ENCODE assay signal across 1 cellular context in genomic region chr1:3320246-3321152, GRCh38.
TF ChIP-seq lines count a peak whose summit lies in the region.

No MANE protein-coding gene starts in this region.

TF ChIP-seq in HepG2, 621 proteins besides CTCF, POLR2A, EP300 and RAD21 (continued from another document and continues in another):
- peak; percentile 92; the same call in 1 of the 2 replicates for TF ChIP-seq ZNF441 (CRISPR knock-in tag; IDR thresholded peaks at IDR 0.05; ENCODE audit: borderline replicate concordance)
- peak; percentile 89; the same call in 1 of the 2 replicates for TF ChIP-seq NFKB2 (CRISPR knock-in tag; IDR thresholded peaks at IDR 0.05; ENCODE audit: borderline replicate concordance)
- peak; percentile 71; the same call in 1 of the 2 replicates for TF ChIP-seq KLF12 (CRISPR knock-in tag; IDR thresholded peaks at IDR 0.05; ENCODE audit: borderline replicate concordance)
- TF ChIP-seq DR1 (CRISPR knock-in tag; IDR thresholded peaks at IDR 0.05), result no peak
- peak; percentile 87 for TF ChIP-seq FOXA3 (CRISPR knock-in tag; IDR thresholded peaks at IDR 0.05)
- no peak for TF ChIP-seq MZF1 (CRISPR knock-in tag; IDR thresholded peaks at IDR 0.05; ENCODE audit: borderline replicate concordance)
- peak; percentile 86; the same call in 1 of the 2 replicates for TF ChIP-seq ZNF335 (CRISPR knock-in tag; IDR thresholded peaks at IDR 0.05)
- peak; percentile 90 for TF ChIP-seq NR2C2 (CRISPR knock-in tag; IDR thresholded peaks at IDR 0.05; ENCODE audit: borderline replicate concordance)
- 0 out of 2 replicates have a peak, but pooled peaks have one; percentile 33 for TF ChIP-seq PCBP1 (IDR thresholded peaks at IDR 0.05; ENCODE audit: borderline replicate concordance, low read depth, low read length)
- peak; percentile 94 for TF ChIP-seq ZBTB34 (CRISPR knock-in tag; IDR thresholded peaks at IDR 0.05)
- TF ChIP-seq CC2D1A (CRISPR knock-in tag; IDR thresholded peaks at IDR 0.05), result peak; percentile 90; the same call in 1 of the 2 replicates
- TF ChIP-seq ZNF124 (CRISPR knock-in tag; IDR thresholded peaks at IDR 0.05), result peak; percentile 97
- no peak for TF ChIP-seq ZEB1 (IDR thresholded peaks at IDR 0.05; ENCODE audit: insufficient replicate concordance, low read depth)
- no peak for TF ChIP-seq FOXM1 (CRISPR knock-in tag; IDR thresholded peaks at IDR 0.05)
- TF ChIP-seq NR2F6 (IDR thresholded peaks at IDR 0.05), result peak; percentile 99
- TF ChIP-seq NR2F6 (CRISPR knock-in tag; IDR thresholded peaks at IDR 0.05), result peak; percentile 98
- peak; percentile 90 for TF ChIP-seq CBFB (CRISPR knock-in tag; IDR thresholded peaks at IDR 0.05)
- peak; percentile 46 for TF ChIP-seq RFX3 (CRISPR knock-in tag; IDR thresholded peaks at IDR 0.05)
- TF ChIP-seq, protein P1, sequence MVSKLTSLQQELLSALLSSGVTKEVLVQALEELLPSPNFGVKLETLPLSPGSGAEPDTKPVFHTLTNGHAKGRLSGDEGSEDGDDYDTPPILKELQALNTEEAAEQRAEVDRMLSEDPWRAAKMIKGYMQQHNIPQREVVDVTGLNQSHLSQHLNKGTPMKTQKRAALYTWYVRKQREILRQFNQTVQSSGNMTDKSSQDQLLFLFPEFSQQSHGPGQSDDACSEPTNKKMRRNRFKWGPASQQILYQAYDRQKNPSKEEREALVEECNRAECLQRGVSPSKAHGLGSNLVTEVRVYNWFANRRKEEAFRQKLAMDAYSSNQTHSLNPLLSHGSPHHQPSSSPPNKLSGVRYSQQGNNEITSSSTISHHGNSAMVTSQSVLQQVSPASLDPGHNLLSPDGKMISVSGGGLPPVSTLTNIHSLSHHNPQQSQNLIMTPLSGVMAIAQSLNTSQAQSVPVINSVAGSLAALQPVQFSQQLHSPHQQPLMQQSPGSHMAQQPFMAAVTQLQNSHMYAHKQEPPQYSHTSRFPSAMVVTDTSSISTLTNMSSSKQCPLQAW (CRISPR knock-in tag; IDR thresholded peaks at IDR 0.05), result peak; percentile 94
- TF ChIP-seq ZSCAN20 (CRISPR knock-in tag; IDR thresholded peaks at IDR 0.05; ENCODE audit: borderline replicate concordance), result no peak; the same call in 1 of the 2 replicates
- no peak for TF ChIP-seq PBX3 (CRISPR knock-in tag; IDR thresholded peaks at IDR 0.05; ENCODE audit: borderline replicate concordance)
- no peak for TF ChIP-seq TCF12 (IDR thresholded peaks at IDR 0.05)
- peak; percentile 98 for TF ChIP-seq TCF12 (CRISPR knock-in tag; IDR thresholded peaks at IDR 0.05)
- TF ChIP-seq ATF7-NPFF (CRISPR knock-in tag; IDR thresholded peaks at IDR 0.05; ENCODE audit: low read depth), result peak; percentile 87
- TF ChIP-seq SRSF4 (IDR thresholded peaks at IDR 0.05; ENCODE audit: low read depth, low read length, poor library complexity, severe bottlenecking), result no peak
- peak; percentile 85 for TF ChIP-seq MXD4 (CRISPR knock-in tag; IDR thresholded peaks at IDR 0.05)
- TF ChIP-seq, protein P2, sequence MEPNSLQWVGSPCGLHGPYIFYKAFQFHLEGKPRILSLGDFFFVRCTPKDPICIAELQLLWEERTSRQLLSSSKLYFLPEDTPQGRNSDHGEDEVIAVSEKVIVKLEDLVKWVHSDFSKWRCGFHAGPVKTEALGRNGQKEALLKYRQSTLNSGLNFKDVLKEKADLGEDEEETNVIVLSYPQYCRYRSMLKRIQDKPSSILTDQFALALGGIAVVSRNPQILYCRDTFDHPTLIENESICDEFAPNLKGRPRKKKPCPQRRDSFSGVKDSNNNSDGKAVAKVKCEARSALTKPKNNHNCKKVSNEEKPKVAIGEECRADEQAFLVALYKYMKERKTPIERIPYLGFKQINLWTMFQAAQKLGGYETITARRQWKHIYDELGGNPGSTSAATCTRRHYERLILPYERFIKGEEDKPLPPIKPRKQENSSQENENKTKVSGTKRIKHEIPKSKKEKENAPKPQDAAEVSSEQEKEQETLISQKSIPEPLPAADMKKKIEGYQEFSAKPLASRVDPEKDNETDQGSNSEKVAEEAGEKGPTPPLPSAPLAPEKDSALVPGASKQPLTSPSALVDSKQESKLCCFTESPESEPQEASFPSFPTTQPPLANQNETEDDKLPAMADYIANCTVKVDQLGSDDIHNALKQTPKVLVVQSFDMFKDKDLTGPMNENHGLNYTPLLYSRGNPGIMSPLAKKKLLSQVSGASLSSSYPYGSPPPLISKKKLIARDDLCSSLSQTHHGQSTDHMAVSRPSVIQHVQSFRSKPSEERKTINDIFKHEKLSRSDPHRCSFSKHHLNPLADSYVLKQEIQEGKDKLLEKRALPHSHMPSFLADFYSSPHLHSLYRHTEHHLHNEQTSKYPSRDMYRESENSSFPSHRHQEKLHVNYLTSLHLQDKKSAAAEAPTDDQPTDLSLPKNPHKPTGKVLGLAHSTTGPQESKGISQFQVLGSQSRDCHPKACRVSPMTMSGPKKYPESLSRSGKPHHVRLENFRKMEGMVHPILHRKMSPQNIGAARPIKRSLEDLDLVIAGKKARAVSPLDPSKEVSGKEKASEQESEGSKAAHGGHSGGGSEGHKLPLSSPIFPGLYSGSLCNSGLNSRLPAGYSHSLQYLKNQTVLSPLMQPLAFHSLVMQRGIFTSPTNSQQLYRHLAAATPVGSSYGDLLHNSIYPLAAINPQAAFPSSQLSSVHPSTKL (CRISPR knock-in tag; IDR thresholded peaks at IDR 0.05), result peak; percentile 96
- TF ChIP-seq THYN1 (CRISPR knock-in tag; IDR thresholded peaks at IDR 0.05; ENCODE audit: borderline replicate concordance, low read depth), result peak; percentile 81; the same call in 1 of the 2 replicates
- TF ChIP-seq NKX3-1 (CRISPR knock-in tag; IDR thresholded peaks at IDR 0.05), result no peak; the same call in 1 of the 2 replicates
- no peak for TF ChIP-seq ZSCAN12 (CRISPR knock-in tag; IDR thresholded peaks at IDR 0.05)
- TF ChIP-seq DNMT3B (CRISPR knock-in tag; conservative IDR thresholded peaks at IDR 0.05), result no peak
- TF ChIP-seq ZNF782 (CRISPR knock-in tag; IDR thresholded peaks at IDR 0.05; ENCODE audit: borderline replicate concordance), result 0 out of 2 replicates have a peak, but pooled peaks have one; percentile 20
- TF ChIP-seq ATF2 (CRISPR knock-in tag; IDR thresholded peaks at IDR 0.05), result peak; percentile 93
- TF ChIP-seq, protein P3, sequence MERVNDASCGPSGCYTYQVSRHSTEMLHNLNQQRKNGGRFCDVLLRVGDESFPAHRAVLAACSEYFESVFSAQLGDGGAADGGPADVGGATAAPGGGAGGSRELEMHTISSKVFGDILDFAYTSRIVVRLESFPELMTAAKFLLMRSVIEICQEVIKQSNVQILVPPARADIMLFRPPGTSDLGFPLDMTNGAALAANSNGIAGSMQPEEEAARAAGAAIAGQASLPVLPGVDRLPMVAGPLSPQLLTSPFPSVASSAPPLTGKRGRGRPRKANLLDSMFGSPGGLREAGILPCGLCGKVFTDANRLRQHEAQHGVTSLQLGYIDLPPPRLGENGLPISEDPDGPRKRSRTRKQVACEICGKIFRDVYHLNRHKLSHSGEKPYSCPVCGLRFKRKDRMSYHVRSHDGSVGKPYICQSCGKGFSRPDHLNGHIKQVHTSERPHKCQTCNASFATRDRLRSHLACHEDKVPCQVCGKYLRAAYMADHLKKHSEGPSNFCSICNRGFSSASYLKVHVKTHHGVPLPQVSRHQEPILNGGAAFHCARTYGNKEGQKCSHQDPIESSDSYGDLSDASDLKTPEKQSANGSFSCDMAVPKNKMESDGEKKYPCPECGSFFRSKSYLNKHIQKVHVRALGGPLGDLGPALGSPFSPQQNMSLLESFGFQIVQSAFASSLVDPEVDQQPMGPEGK (CRISPR knock-in tag; IDR thresholded peaks at IDR 0.05), result peak; percentile 97
- TF ChIP-seq ZFP62 (CRISPR knock-in tag; IDR thresholded peaks at IDR 0.05), result no peak
- peak; percentile 98 for TF ChIP-seq ETV5 (CRISPR knock-in tag; IDR thresholded peaks at IDR 0.05; ENCODE audit: borderline replicate concordance)
- no peak for TF ChIP-seq CREBL2 (CRISPR knock-in tag; IDR thresholded peaks at IDR 0.05; ENCODE audit: borderline replicate concordance)
- TF ChIP-seq SAP130 (CRISPR knock-in tag; IDR thresholded peaks at IDR 0.05; ENCODE audit: low read depth), result peak; percentile 97
- TF ChIP-seq CEBPZ (IDR thresholded peaks at IDR 0.05; ENCODE audit: low read length), result no peak
- TF ChIP-seq ZNF101 (CRISPR knock-in tag; IDR thresholded peaks at IDR 0.05; ENCODE audit: borderline replicate concordance, low read depth), result no peak
- TF ChIP-seq ZNF343 (CRISPR knock-in tag; IDR thresholded peaks at IDR 0.05), result peak; percentile 75; the same call in 1 of the 2 replicates
- TF ChIP-seq, protein P4, sequence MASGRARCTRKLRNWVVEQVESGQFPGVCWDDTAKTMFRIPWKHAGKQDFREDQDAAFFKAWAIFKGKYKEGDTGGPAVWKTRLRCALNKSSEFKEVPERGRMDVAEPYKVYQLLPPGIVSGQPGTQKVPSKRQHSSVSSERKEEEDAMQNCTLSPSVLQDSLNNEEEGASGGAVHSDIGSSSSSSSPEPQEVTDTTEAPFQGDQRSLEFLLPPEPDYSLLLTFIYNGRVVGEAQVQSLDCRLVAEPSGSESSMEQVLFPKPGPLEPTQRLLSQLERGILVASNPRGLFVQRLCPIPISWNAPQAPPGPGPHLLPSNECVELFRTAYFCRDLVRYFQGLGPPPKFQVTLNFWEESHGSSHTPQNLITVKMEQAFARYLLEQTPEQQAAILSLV (CRISPR knock-in tag; IDR thresholded peaks at IDR 0.05; ENCODE audit: borderline replicate concordance), result peak; percentile 86; the same call in 1 of the 2 replicates
- TF ChIP-seq RBM22 (optimal IDR thresholded peaks at IDR 0.05; ENCODE audit: low read length), result no peak
- no peak for TF ChIP-seq SCMH1 (CRISPR knock-in tag; IDR thresholded peaks at IDR 0.05; ENCODE audit: borderline replicate concordance)
- TF ChIP-seq, protein P5, sequence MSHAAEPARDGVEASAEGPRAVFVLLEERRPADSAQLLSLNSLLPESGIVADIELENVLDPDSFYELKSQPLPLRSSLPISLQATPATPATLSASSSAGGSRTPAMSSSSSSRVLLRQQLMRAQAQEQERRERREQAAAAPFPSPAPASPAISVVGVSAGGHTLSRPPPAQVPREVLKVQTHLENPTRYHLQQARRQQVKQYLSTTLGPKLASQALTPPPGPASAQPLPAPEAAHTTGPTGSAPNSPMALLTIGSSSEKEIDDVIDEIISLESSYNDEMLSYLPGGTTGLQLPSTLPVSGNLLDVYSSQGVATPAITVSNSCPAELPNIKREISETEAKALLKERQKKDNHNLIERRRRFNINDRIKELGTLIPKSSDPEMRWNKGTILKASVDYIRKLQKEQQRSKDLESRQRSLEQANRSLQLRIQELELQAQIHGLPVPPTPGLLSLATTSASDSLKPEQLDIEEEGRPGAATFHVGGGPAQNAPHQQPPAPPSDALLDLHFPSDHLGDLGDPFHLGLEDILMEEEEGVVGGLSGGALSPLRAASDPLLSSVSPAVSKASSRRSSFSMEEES (CRISPR knock-in tag; IDR thresholded peaks at IDR 0.05), result peak; percentile 90
- peak; percentile 73 for TF ChIP-seq TEAD3 (CRISPR knock-in tag; optimal IDR thresholded peaks at IDR 0.05; ENCODE audit: borderline replicate concordance)
- peak; percentile 86 for TF ChIP-seq TAF1 (CRISPR knock-in tag; IDR thresholded peaks at IDR 0.05)
- TF ChIP-seq HNF4A (CRISPR knock-in tag; IDR thresholded peaks at IDR 0.05), result peak; percentile 100
- TF ChIP-seq RBM39 (IDR thresholded peaks at IDR 0.05; ENCODE audit: low read depth, low read length, poor library complexity, severe bottlenecking), result no peak
